Comparison of ENCODE assay signal across 26 cellular contexts in the genomic region with DNA sequence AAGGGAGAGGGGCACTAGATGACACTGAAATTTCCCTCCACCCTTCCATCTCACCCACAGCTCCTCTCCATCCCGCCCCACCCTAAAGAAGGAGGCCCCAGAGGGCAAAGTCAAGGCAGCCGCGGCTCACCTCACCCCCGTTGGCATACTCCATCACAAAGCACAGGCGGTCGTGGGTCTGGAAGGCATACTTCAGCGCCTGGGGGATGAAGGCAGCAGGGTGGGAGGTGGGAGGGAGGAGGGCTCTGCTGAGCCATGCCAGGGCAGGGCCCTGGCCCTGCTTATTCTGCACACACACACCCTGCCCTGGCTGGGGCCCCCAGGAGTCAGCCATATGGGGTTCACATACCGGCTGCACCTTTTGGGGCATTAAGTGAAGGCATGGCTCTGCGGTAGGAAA. TPM values are rescaled to one million over a fixed set of nuclear protein-coding genes. Genes with fewer than 3 reads are reported as not detected.
A peak's percentile ranks its signal among the peaks of the same experiment; 100 is the strongest.
DNase-seq lines count a peak whose midpoint lies in the region; ATAC-seq and TF ChIP-seq lines count a peak whose summit lies in the region.
"Had no signal": no experiment of that assay in that cellular context is flagged by ENCODE, and none has a peak within 500 bp of the region (broad histone marks: within the 10 kb centered on the region; RNA-seq: fewer than 3 reads in every experiment).

No MANE protein-coding gene starts in this region.

- no peaks in the 10 kb centered on the region for H3K27me3 ChIP-seq in right atrium auricular region
- H3K27me3 ChIP-seq in ascending aorta: no peaks in the 10 kb centered on the region
- H3K27me3 ChIP-seq: BE2C; BLaER1 treated with 17β-estradiol and CSF1 and Interleukin-3, amounts not matched to agents 10 nM and 100 nM had no signal

- peaks cover 91% of the 10 kb centered on the region for H3K36me3 Mint-ChIP-seq in stimulated activated effector memory CD8-positive, alpha-beta T cell treated with anti-CD3 and anti-CD28 coated beads, Interleukin-12 subunit alpha, Interleukin-12 subunit beta, amount 100 ng/mL, for 72 hours

- no peak overlapping the region for H3K4me3 Mint-ChIP-seq in stimulated activated effector memory CD8-positive, alpha-beta T cell treated with anti-CD3 and anti-CD28 coated beads, Interleukin-12 subunit alpha, Interleukin-12 subunit beta, amount 100 ng/mL, for 72 hours
- H3K4me3 Mint-ChIP-seq: CD14-positive monocyte; CD4-positive, alpha-beta T cell; CD8-positive, alpha-beta memory T cell; GM23338; H9; HFFc6 had no signal

- no peaks in the 10 kb centered on the region for H3K9me3 Mint-ChIP-seq in stimulated activated effector memory CD8-positive, alpha-beta T cell treated with anti-CD3 and anti-CD28 coated beads, Interleukin-12 subunit alpha, Interleukin-12 subunit beta, amount 100 ng/mL, for 72 hours
- H3K9me3 Mint-ChIP-seq: CD14-positive monocyte; CD4-positive, alpha-beta T cell; CD8-positive, alpha-beta memory T cell; GM23338; H9; HFFc6 had no signal

- H3K27ac Mint-ChIP-seq in stimulated activated effector memory CD8-positive, alpha-beta T cell treated with anti-CD3 and anti-CD28 coated beads, Interleukin-12 subunit alpha, Interleukin-12 subunit beta, amount 100 ng/mL, for 72 hours: peak overlapping the region; percentile 26
- H3K27ac Mint-ChIP-seq: CD4-positive, alpha-beta T cell; CD8-positive, alpha-beta memory T cell; GM23338; H9; HFFc6 had no signal

- no peak for TF ChIP-seq CTCF in right atrium auricular region (IDR thresholded peaks at IDR 0.05)
- no peak for TF ChIP-seq CTCF in ascending aorta (IDR thresholded peaks at IDR 0.05)

- DNase-seq in Right ventricle myocardium superior: peak; percentile 14
- no peak for DNase-seq in right atrium auricular region (ENCODE audit: low spot score)
- no peak for DNase-seq in caudate nucleus (lab: John Stamatoyannopoulos, UW)
- DNase-seq in stimulated activated effector memory CD8-positive, alpha-beta T cell treated with anti-CD3 and anti-CD28 coated beads, Interleukin-12 subunit alpha, Interleukin-12 subunit beta, amount 100 ng/mL, for 72 hours (ENCODE audit: low spot score in 2 of 2): no peak
- DNase-seq in activated CD4-positive, CD25-positive, alpha-beta regulatory T cell treated with anti-CD3 and anti-CD28 coated beads, Interleukin-2, amount 50 U/mL, for 72 hours: no peak
- DNase-seq in ascending aorta (ENCODE audit: low spot score in 2 of 2): no peak
- DNase-seq: 8988T; ACHN; AML-193; BE2C; CD4-positive, alpha-beta T cell; CD8-positive, alpha-beta memory T cell; DMS 273 treated with DMSO at 0.1 percent for 48 hours; DMS79; EL; GDM1; H9; HFFc6 had no signal

- no peaks in the 10 kb centered on the region for H3K9me3 ChIP-seq in right atrium auricular region
- H3K9me3 ChIP-seq in ascending aorta: no peaks in the 10 kb centered on the region
- H3K9me3 ChIP-seq: A549; BE2C; BLaER1 treated with 17β-estradiol and CSF1 and Interleukin-3, amounts not matched to agents 10 nM and 100 nM had no signal

- H3K4me1 Mint-ChIP-seq in stimulated activated effector memory CD8-positive, alpha-beta T cell treated with anti-CD3 and anti-CD28 coated beads, Interleukin-12 subunit alpha, Interleukin-12 subunit beta, amount 100 ng/mL, for 72 hours: peaks cover 4% of the 10 kb centered on the region
- H3K4me1 Mint-ChIP-seq: CD14-positive monocyte, GM23338, H9 had no signal

- H3K4me3 ChIP-seq in right atrium auricular region (no peak overlapping the region), ascending aorta (no peak overlapping the region)
- H3K4me3 ChIP-seq: A549; BLaER1 treated with 17β-estradiol and CSF1 and Interleukin-3, amounts not matched to agents 10 nM and 100 nM; GM12878; GM23338 had no signal

- peaks cover 0 to 23% of the 10 kb centered on the region in 2 donors for H3K4me1 ChIP-seq in right atrium auricular region
- H3K4me1 ChIP-seq in ascending aorta: no peaks in the 10 kb centered on the region
- H3K4me1 ChIP-seq: A549, BE2C had no signal

- ATAC-seq in Right ventricle myocardium superior (ENCODE audit: poor library complexity) (no peak), GM21526 (IDR thresholded peaks at IDR 0.05; ENCODE audit: low FRiP score, unreplicated experiment) (no peak)
- ATAC-seq in stimulated activated effector memory CD8-positive, alpha-beta T cell treated with anti-CD3 and anti-CD28 coated beads, Interleukin-12 subunit alpha, Interleukin-12 subunit beta, amount 100 ng/mL, for 72 hours: no peak
- ATAC-seq: A549, GM12878, GM23338, HCT116 had no signal

- H3K36me3 ChIP-seq in right atrium auricular region: peaks cover 69% of the 10 kb centered on the region
- H3K36me3 ChIP-seq in ascending aorta: peaks cover 65 to 88% of the 10 kb centered on the region in 2 donors

- H3K27ac ChIP-seq in right atrium auricular region: no peak overlapping the region
- peak overlapping the region; percentile 6 for H3K27ac ChIP-seq in caudate nucleus (ENCODE audit: low read depth, low read length)
- no peak overlapping the region for H3K27ac ChIP-seq in ascending aorta
- H3K27ac ChIP-seq: A549; BLaER1 treated with 17β-estradiol and CSF1 and Interleukin-3, amounts not matched to agents 10 nM and 100 nM had no signal

- intact Hi-C loops in Right ventricle myocardium superior (cut with DNase I): no loop called here
- intact Hi-C loops in ascending aorta (cut with DNase I): no loop called here

RNA-seq across cellular contexts. Expression of a gene that starts 12.3 kb away (rescaled TPM):
- total RNA-seq in Right ventricle myocardium superior (not detected), right atrium auricular region (not detected), ascending aorta (not detected)
- total RNA-seq: H4 had no signal

RNA-seq across cellular contexts. Expression of a gene that starts 20.6 kb away (rescaled TPM):
- total RNA-seq in Right ventricle myocardium superior: not detected
- not detected for total RNA-seq in right atrium auricular region
- total RNA-seq in ascending aorta: not detected
- total RNA-seq: CD4-positive, alpha-beta T cell; CD8-positive, alpha-beta memory T cell; GM12878; H4; HFFc6 had no signal

RNA-seq across cellular contexts. Expression of a gene that starts 46.4 kb away (rescaled TPM):
- 126 TPM for total RNA-seq in Right ventricle myocardium superior
- 10 to 100 TPM; 63.3 to 76.7 TPM for total RNA-seq in right atrium auricular region
- 137 TPM for total RNA-seq in ascending aorta

RNA-seq across cellular contexts. Expression of a gene that starts 47.5 kb away (rescaled TPM):
- total RNA-seq in Right ventricle myocardium superior (18.1 TPM), right atrium auricular region (10 to 100 TPM; 12.3 to 13.6 TPM), ascending aorta (19.4 TPM)
